1 cellular context compared by ENCODE assay signal in the genomic region with DNA sequence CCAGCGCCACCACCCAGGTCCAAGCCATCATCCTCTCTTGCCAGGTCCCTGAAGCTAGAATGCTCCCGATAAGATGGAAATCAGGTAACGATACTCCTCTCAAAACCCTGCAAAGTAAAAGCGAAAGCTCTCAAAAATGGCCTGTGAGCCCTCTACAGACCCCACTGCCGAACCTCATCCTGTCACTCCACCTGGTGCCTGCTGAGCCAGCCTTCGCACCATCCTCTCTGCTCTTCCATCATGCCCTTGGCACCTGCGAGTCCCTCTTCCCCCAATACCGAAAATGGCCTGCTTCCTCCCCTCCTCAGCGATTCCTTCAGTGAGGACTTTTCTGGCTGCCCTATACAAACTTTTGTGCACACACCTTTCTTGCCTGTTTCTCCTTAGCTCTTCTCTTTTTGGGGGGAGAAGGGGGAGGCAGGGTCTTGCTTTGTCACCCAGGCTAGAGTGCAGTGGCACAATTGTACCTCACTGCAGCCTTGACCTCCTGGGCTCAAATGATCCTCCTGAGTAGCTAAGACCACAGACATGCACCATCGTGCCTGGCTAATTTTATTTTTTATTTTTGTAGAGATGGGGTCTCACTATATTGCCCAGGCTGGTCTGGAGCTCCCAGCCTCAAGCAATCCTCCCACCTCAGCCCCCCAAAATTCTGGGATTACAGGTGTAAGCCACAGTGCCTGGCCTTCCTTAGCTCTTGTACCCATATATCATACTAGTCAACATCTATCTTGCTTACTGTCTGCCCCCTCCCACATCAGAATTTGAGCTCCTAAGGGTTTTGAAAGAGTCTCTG.
TF ChIP-seq lines count a peak whose summit lies in the region.

No MANE protein-coding gene starts in this region.

TF ChIP-seq in K562, 482 proteins besides CTCF, POLR2A, EP300 and RAD21:
- TF ChIP-seq RBM25 (IDR thresholded peaks at IDR 0.05; ENCODE audit: low read depth, low read length, severe bottlenecking) (peak; percentile 29), HDGF (IDR thresholded peaks at IDR 0.05) (no peak), KLF6 (CRISPR knock-in tag; IDR thresholded peaks at IDR 0.05; ENCODE audit: borderline replicate concordance) (no peak), CHCHD3 (CRISPR knock-in tag; IDR thresholded peaks at IDR 0.05) (no peak), KLF13 (tag; IDR thresholded peaks at IDR 0.05; ENCODE audit: borderline replicate concordance, low read depth) (no peak)
- TF ChIP-seq, protein P1, sequence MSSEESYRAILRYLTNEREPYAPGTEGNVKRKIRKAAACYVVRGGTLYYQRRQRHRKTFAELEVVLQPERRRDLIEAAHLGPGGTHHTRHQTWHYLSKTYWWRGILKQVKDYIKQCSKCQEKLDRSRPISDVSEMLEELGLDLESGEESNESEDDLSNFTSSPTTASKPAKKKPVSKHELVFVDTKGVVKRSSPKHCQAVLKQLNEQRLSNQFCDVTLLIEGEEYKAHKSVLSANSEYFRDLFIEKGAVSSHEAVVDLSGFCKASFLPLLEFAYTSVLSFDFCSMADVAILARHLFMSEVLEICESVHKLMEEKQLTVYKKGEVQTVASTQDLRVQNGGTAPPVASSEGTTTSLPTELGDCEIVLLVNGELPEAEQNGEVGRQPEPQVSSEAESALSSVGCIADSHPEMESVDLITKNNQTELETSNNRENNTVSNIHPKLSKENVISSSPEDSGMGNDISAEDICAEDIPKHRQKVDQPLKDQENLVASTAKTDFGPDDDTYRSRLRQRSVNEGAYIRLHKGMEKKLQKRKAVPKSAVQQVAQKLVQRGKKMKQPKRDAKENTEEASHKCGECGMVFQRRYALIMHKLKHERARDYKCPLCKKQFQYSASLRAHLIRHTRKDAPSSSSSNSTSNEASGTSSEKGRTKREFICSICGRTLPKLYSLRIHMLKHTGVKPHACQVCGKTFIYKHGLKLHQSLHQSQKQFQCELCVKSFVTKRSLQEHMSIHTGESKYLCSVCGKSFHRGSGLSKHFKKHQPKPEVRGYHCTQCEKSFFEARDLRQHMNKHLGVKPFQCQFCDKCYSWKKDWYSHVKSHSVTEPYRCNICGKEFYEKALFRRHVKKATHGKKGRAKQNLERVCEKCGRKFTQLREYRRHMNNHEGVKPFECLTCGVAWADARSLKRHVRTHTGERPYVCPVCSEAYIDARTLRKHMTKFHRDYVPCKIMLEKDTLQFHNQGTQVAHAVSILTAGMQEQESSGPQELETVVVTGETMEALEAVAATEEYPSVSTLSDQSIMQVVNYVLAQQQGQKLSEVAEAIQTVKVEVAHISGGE (CRISPR knock-in tag; IDR thresholded peaks at IDR 0.05), result no peak
TF ChIP-seq in K562: peak in this region for 1.
